In the genomic region with DNA sequence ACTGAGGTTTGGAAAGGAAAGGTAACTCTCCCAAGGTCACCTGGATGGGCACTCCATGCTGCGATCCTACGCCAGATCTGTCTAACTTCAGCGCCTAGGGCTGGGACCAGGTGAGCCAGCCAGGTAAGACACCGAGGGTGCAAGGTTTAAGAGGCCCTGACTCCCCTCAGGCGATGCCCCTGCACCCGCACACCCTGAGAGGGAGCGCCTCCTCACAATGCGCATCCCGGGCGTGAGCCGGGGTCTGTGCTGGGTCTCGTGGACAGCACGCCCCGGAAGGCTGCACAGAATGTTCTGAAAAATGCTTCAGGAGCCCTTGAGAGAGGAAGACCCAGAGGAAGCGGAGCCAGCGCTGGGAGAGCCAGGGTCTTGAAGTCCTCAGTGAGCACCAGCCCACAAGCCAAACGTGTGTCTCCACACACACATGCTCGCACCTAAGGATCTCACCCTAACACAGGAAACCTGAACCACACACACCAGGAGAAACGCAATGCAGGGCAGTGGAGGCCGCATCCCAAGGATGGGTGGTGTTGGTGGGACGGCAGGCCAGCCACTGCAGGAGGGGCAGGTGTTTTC, we compare ENCODE assay signal across 22 cellular contexts.
A peak's percentile ranks its signal among the peaks of the same experiment; 100 is the strongest.
DNase-seq lines count a peak whose midpoint lies in the region; ATAC-seq and FAIRE-seq lines count a peak whose summit lies in the region.
"Had no signal": no experiment of that assay in that cellular context is flagged by ENCODE, and none has a peak within 500 bp of the region (broad histone marks: within the 10 kb centered on the region; RNA-seq: fewer than 3 reads in every experiment).

No MANE protein-coding gene starts in this region.

- H3K27ac Mint-ChIP-seq in activated naive CD4-positive, alpha-beta T cell treated with anti-CD3 and anti-CD28 coated beads, Interleukin-2, amount 50 U/mL, for 24 hours: peak overlapping the region; percentile 23
- no peak overlapping the region for H3K27ac Mint-ChIP-seq in activated naive CD4-positive, alpha-beta T cell treated with anti-CD3 and anti-CD28 coated beads for 36 hours
- H3K27ac Mint-ChIP-seq: H9, HFFc6 had no signal

- ATAC-seq in left lobe of liver: no peak
- ATAC-seq in GM19397 (IDR thresholded peaks at IDR 0.05; ENCODE audit: unreplicated experiment): no peak
- ATAC-seq in HG03460 (IDR thresholded peaks at IDR 0.05; ENCODE audit: unreplicated experiment): no peak
- ATAC-seq: PC-3 had no signal

- H3K79me2 ChIP-seq in trophoblast cell (ENCODE audit: control insufficient read depth, insufficient read depth, low read length, poor library complexity): no peaks in the 10 kb centered on the region

- peaks cover 2% of the 10 kb centered on the region for H3K9me3 ChIP-seq in trophoblast cell (ENCODE audit: insufficient read depth, low read depth, low read length)

- H4K12ac ChIP-seq in trophoblast cell (ENCODE audit: low read depth, low read length): no peak overlapping the region

- no peak overlapping the region for H3K9ac ChIP-seq in trophoblast cell (ENCODE audit: low read length)

- WGBS in trophoblast cell (ENCODE audit: extremely low coverage, insufficient coverage, insufficient read length): no CpG with 5 or more reads among the region's 21 CpGs

- no peak overlapping the region for H3K27ac ChIP-seq in trophoblast cell (ENCODE audit: low read depth, low read length)

- H2BK120ac ChIP-seq in trophoblast cell (ENCODE audit: insufficient read depth, low read length, poor library complexity): no peak overlapping the region

- no peak for DNase-seq in activated naive CD4-positive, alpha-beta T cell treated with anti-CD3 and anti-CD28 coated beads for 36 hours
- peak; percentile 31 for DNase-seq in left lobe of liver (ENCODE audit: low spot score)
- no peak for DNase-seq in trophoblast cell
- DNase-seq in NCI-H1694 (lab: John Stamatoyannopoulos, UW): no peak
- no peak for DNase-seq in urothelium cell line (ENCODE audit: low spot score)
- DNase-seq: 8988T, GDM1, H9, HFFc6, MM.1S, NCI-H1048, NCI-H1417 treated with DMSO at 0.1 percent for 48 hours, NCI-H187 treated with DMSO at 0.1 percent for 48 hours, NCI-H2107, NCI-H446 treated with DMSO at 0.1 percent for 48 hours, NCI-H526 treated with DMSO at 0.1 percent for 48 hours, PC-3, Right ventricle myocardium superior had no signal

- no peak overlapping the region for H3K4ac ChIP-seq in trophoblast cell (ENCODE audit: low read depth, low read length)

- no peak overlapping the region for H3K14ac ChIP-seq in trophoblast cell (ENCODE audit: low read length)

- no peaks in the 10 kb centered on the region for H3K36me3 ChIP-seq in trophoblast cell (ENCODE audit: control insufficient read depth in 1 of 2, insufficient read depth in 2 of 2, low read length in 2 of 2)

- H2BK12ac ChIP-seq in trophoblast cell (ENCODE audit: low read length): no peak overlapping the region

- H2AFZ ChIP-seq in trophoblast cell (ENCODE audit: insufficient read depth, low read length, poor library complexity): no peak overlapping the region

- H3K23ac ChIP-seq in trophoblast cell (ENCODE audit: low read length): no peak overlapping the region

- H4K91ac ChIP-seq in trophoblast cell (ENCODE audit: low read depth, low read length): peak overlapping the region; percentile 3

- no peaks in the 10 kb centered on the region for H3K9me3 Mint-ChIP-seq in activated naive CD4-positive, alpha-beta T cell treated with anti-CD3 and anti-CD28 coated beads, Interleukin-2, amount 50 U/mL, for 24 hours
- no peaks in the 10 kb centered on the region for H3K9me3 Mint-ChIP-seq in activated naive CD4-positive, alpha-beta T cell treated with anti-CD3 and anti-CD28 coated beads for 36 hours
- H3K9me3 Mint-ChIP-seq: H9 had no signal

- no peak overlapping the region for H2AK5ac ChIP-seq in trophoblast cell (ENCODE audit: low read length)

- H3K36me3 Mint-ChIP-seq in activated naive CD4-positive, alpha-beta T cell treated with anti-CD3 and anti-CD28 coated beads, Interleukin-2, amount 50 U/mL, for 24 hours: peaks cover 6% of the 10 kb centered on the region
- H3K36me3 Mint-ChIP-seq in activated naive CD4-positive, alpha-beta T cell treated with anti-CD3 and anti-CD28 coated beads for 36 hours (ENCODE audit: low read depth): peaks cover 4% of the 10 kb centered on the region
- H3K36me3 Mint-ChIP-seq: CD14-positive monocyte had no signal

- no peak overlapping the region for H2BK5ac ChIP-seq in trophoblast cell (ENCODE audit: low read depth, low read length, poor library complexity)

- no peaks in the 10 kb centered on the region for H3K27me3 ChIP-seq in trophoblast cell (ENCODE audit: insufficient read depth, low read length)

- no peaks in the 10 kb centered on the region for H3K79me1 ChIP-seq in trophoblast cell (ENCODE audit: low read length)

- CTCF ChIA-PET in activated naive CD4-positive, alpha-beta T cell treated with anti-CD3 and anti-CD28 coated beads for 36 hours (lab: Charles Lee): no interaction called here

- no peak overlapping the region for H3K4me2 ChIP-seq in trophoblast cell (ENCODE audit: low read length)

- no peaks in the 10 kb centered on the region for H3K27me3 Mint-ChIP-seq in activated naive CD4-positive, alpha-beta T cell treated with anti-CD3 and anti-CD28 coated beads, Interleukin-2, amount 50 U/mL, for 24 hours
- H3K27me3 Mint-ChIP-seq in activated naive CD4-positive, alpha-beta T cell treated with anti-CD3 and anti-CD28 coated beads for 36 hours (ENCODE audit: low read depth): no peaks in the 10 kb centered on the region

- no peak overlapping the region for H3K4me3 ChIP-seq in trophoblast cell (ENCODE audit: low read depth, low read length)

- H3K4me1 Mint-ChIP-seq in activated naive CD4-positive, alpha-beta T cell treated with anti-CD3 and anti-CD28 coated beads, Interleukin-2, amount 50 U/mL, for 24 hours: peaks cover 13% of the 10 kb centered on the region
- peaks cover 9% of the 10 kb centered on the region for H3K4me1 Mint-ChIP-seq in activated naive CD4-positive, alpha-beta T cell treated with anti-CD3 and anti-CD28 coated beads for 36 hours (ENCODE audit: low read depth)
- H3K4me1 Mint-ChIP-seq: CD14-positive monocyte had no signal

- no peak overlapping the region for H3K4me3 Mint-ChIP-seq in activated naive CD4-positive, alpha-beta T cell treated with anti-CD3 and anti-CD28 coated beads, Interleukin-2, amount 50 U/mL, for 24 hours
- H3K4me3 Mint-ChIP-seq in activated naive CD4-positive, alpha-beta T cell treated with anti-CD3 and anti-CD28 coated beads for 36 hours: no peak overlapping the region
- H3K4me3 Mint-ChIP-seq: CD14-positive monocyte, H9, HFFc6 had no signal

- H4K8ac ChIP-seq in trophoblast cell (ENCODE audit: low read depth, low read length): no peak overlapping the region

- intact Hi-C loops in activated naive CD4-positive, alpha-beta T cell treated with anti-CD3 and anti-CD28 coated beads for 36 hours (cut with micrococcal nuclease): no loop called here

- H3K18ac ChIP-seq in trophoblast cell (ENCODE audit: low read length): no peak overlapping the region

- peaks cover 8 to 12% of the 10 kb centered on the region in 2 experiments for H3K4me1 ChIP-seq in trophoblast cell (ENCODE audit: control insufficient read depth in 1 of 2, insufficient read depth in 2 of 2, low read length in 2 of 2)

- FAIRE-seq in urothelium cell line (lab: Jason Lieb, UNC): no peak
